8 cellular contexts compared by ENCODE assay signal in the genomic region with DNA sequence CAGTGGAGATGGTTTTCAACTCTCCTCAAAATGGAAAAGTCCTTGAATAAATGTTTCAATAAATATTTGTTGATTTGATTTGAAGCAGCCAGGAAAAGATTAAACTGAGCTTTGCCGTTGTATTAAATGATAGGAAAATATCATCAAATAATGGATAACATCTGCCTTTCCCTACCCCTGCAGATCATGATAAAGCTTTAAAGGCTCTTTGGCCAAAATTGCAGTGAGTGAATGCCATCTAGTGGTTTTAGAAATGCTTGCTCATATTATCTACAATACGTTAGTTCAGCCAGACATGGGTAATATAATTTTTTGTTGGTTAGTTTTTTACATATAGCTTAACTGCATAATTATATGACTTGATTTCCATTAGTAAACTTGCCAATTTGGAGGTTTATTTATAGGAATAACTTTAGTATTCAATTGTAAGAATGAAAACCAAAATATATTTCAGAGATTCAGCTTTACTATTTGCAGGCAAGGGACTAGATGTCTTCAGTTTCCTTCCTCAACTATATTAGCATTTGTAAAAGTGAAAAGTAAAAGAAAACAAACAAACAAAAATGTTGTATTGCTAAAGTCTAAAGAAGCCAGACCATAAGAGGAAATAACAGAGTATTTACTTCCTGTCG.
DNase-seq lines count a peak whose midpoint lies in the region; ATAC-seq and TF ChIP-seq lines count a peak whose summit lies in the region.

No MANE protein-coding gene starts in this region.

- H3K36me3 Mint-ChIP-seq in CD14-positive monocyte (no peaks in the 10 kb centered on the region), naive B cell (no peaks in the 10 kb centered on the region)
- no peaks in the 10 kb centered on the region for H3K36me3 Mint-ChIP-seq in activated naive CD8-positive, alpha-beta T cell treated with anti-CD3 and anti-CD28 coated beads, Interleukin-2, amount 50 U/mL, for 24 hours (ENCODE audit: low read depth)

- H3K27ac Mint-ChIP-seq in CD14-positive monocyte: no peak overlapping the region
- no peak overlapping the region for H3K27ac Mint-ChIP-seq in naive B cell
- H3K27ac Mint-ChIP-seq in activated naive CD8-positive, alpha-beta T cell treated with anti-CD3 and anti-CD28 coated beads, Interleukin-2, amount 50 U/mL, for 24 hours: no peak overlapping the region

- peaks cover 0 to 1% (median 0%) of the 10 kb centered on the region in 3 donors for H3K27me3 Mint-ChIP-seq in CD14-positive monocyte (ENCODE audit: low read depth in 3 of 3)
- peaks cover 0 to 8% (median 4%) of the 10 kb centered on the region in 3 donors for H3K27me3 Mint-ChIP-seq in naive B cell
- H3K27me3 Mint-ChIP-seq in activated naive CD8-positive, alpha-beta T cell treated with anti-CD3 and anti-CD28 coated beads, Interleukin-2, amount 50 U/mL, for 24 hours: peaks cover 2% of the 10 kb centered on the region

- H3K4me3 Mint-ChIP-seq in CD14-positive monocyte (no peak overlapping the region), naive B cell (no peak overlapping the region)
- H3K4me3 Mint-ChIP-seq in activated naive CD8-positive, alpha-beta T cell treated with anti-CD3 and anti-CD28 coated beads, Interleukin-2, amount 50 U/mL, for 24 hours: no peak overlapping the region

- DNase-seq in CD14-positive monocyte (ENCODE audit: low spot score) (no peak), HS-27A (ENCODE audit: low read depth) (peak; percentile 12), NOMO-1 treated with DMSO at 0.1 percent for 48 hours (lab: John Stamatoyannopoulos, UW; ENCODE audit: unreplicated experiment) (peak; percentile 34), dedifferentiated amniotic fluid mesenchymal stem cell (ENCODE audit: extremely low spot score) (peak; percentile 72), naive B cell (peak; percentile 21), T-helper 9 cell (no peak)
- DNase-seq in activated naive CD8-positive, alpha-beta T cell treated with anti-CD3 and anti-CD28 coated beads, Interleukin-2, amount 50 U/mL, for 24 hours: no peak

- ATAC-seq in GM18861 (IDR thresholded peaks at IDR 0.05; ENCODE audit: unreplicated experiment) (peak; percentile 78), naive B cell (ENCODE audit: low read depth in 2 of 2) (peak in 1 of 2 donors; percentile 41)
- no peak for ATAC-seq in activated naive CD8-positive, alpha-beta T cell treated with anti-CD3 and anti-CD28 coated beads, Interleukin-2, amount 50 U/mL, for 24 hours

- no peaks in the 10 kb centered on the region for H3K9me3 Mint-ChIP-seq in CD14-positive monocyte
- H3K9me3 Mint-ChIP-seq in naive B cell: no peaks in the 10 kb centered on the region
- H3K9me3 Mint-ChIP-seq in activated naive CD8-positive, alpha-beta T cell treated with anti-CD3 and anti-CD28 coated beads, Interleukin-2, amount 50 U/mL, for 24 hours: no peaks in the 10 kb centered on the region

- no peaks in the 10 kb centered on the region for H3K4me1 Mint-ChIP-seq in CD14-positive monocyte
- H3K4me1 Mint-ChIP-seq in naive B cell: no peaks in the 10 kb centered on the region
- H3K4me1 Mint-ChIP-seq in activated naive CD8-positive, alpha-beta T cell treated with anti-CD3 and anti-CD28 coated beads, Interleukin-2, amount 50 U/mL, for 24 hours: no peaks in the 10 kb centered on the region

- TF ChIP-seq CTCF in CD14-positive monocyte (IDR thresholded peaks at IDR 0.05): peak; percentile 77

- intact Hi-C loops in CD14-positive monocyte (cut with micrococcal nuclease): loop anchor here in 1 of 2 donors (10.0 kb wide), 1 partner anchor 1258 kb away; no protein-coding TSS in a partner anchor

Comparison
In these comparisons a context has a peak if more than half of its experiments do, and no peak if none do; other contexts are left out.
1. DNase-seq: peak in HS-27A (single experiment), NOMO-1 treated with DMSO at 0.1 percent for 48 hours (single experiment), dedifferentiated amniotic fluid mesenchymal stem cell (single experiment) and naive B cell (single experiment); none in CD14-positive monocyte (single experiment), T-helper 9 cell (single experiment) and activated naive CD8-positive, alpha-beta T cell treated with anti-CD3 and anti-CD28 coated beads, Interleukin-2, amount 50 U/mL, for 24 hours (single experiment).